Comparison of ENCODE assay signal across 13 cellular contexts in genomic region chr1:88867743-88868521, GRCh38.
DNase-seq lines count a peak whose midpoint lies in the region; ATAC-seq and TF ChIP-seq lines count a peak whose summit lies in the region.
"Had no signal": no experiment of that assay in that cellular context is flagged by ENCODE, and none has a peak within 500 bp of the region (broad histone marks: within the 10 kb centered on the region; RNA-seq: fewer than 3 reads in every experiment).

No MANE protein-coding gene starts in this region.

- DNase-seq in EL (peak; percentile 37), cardiac fibroblast (ENCODE audit: low read depth in 2 of 2) (peak; percentile 50 to 71), non-pigmented ciliary epithelial cell (ENCODE audit: low read depth) (peak; percentile 55), SHP77 treated with DMSO at 0.1 percent for 48 hours (lab: John Stamatoyannopoulos, UW) (no peak)
- DNase-seq in activated effector memory CD4-positive, alpha-beta T cell treated with Interleukin-2 at 50 U/mL for 16 hours, result no peak
- DNase-seq: H9, kidney, MV-4-11, posterior cingulate gyrus, T-helper 9 cell had no signal

- TF ChIP-seq CTCF in cardiac fibroblast (IDR thresholded peaks at IDR 0.05; ENCODE audit: low read depth, low read length), result no peak

- ATAC-seq in HG03108 (IDR thresholded peaks at IDR 0.05; ENCODE audit: unreplicated experiment) (peak; percentile 48), HG02840 (IDR thresholded peaks at IDR 0.05; ENCODE audit: low FRiP score, unreplicated experiment) (no peak)

- H3K4me3 ChIP-seq in cardiac fibroblast (replicated peaks in 1 of 2; ENCODE audit: low read depth in 2 of 2, low read length in 2 of 2), result no peak overlapping the region
- H3K4me3 ChIP-seq: vagina had no signal

Comparison
In these comparisons a context has a peak if more than half of its experiments do, and no peak if none do; other contexts are left out.
1. DNase-seq: peak in EL (single experiment), cardiac fibroblast (2 of 2) and non-pigmented ciliary epithelial cell (single experiment); none in activated effector memory CD4-positive, alpha-beta T cell treated with Interleukin-2 at 50 U/mL for 16 hours (single experiment) and SHP77 treated with DMSO at 0.1 percent for 48 hours (single experiment).